In the genomic region with DNA sequence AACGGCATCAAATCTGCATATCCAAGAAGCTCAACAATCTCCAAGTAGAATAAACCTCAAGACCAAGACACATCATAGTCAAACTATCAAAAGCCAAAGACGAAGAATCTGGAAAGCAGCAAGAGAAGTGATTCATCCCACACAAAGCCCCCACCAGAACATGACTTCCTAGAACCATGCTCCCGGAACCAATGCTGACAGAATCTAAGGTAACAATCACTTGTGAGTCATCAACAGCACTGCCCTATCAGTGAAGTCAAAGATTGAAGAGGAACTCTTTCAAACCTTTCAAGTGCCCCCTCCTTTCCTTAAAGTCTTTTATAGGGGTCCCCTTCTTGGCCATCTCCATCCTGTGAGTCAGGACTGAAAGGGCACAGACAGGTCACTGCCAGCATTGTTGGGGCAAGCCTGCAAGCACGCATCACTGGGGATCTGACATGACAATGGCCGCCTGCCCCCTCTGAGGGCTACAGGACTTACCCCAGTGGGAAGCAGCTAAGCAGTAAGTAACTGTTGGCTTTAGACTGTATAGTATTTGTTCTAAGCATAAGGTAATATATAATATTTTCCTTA, we compare ENCODE assay signal across 12 cellular contexts. TPM values are rescaled to one million over a fixed set of nuclear protein-coding genes. Genes with fewer than 3 reads are reported as not detected.
A peak's percentile ranks its signal among the peaks of the same experiment; 100 is the strongest.
DNase-seq lines count a peak whose midpoint lies in the region; ATAC-seq and TF ChIP-seq lines count a peak whose summit lies in the region.
"Had no signal": no experiment of that assay in that cellular context is flagged by ENCODE, and none has a peak within 500 bp of the region (broad histone marks: within the 10 kb centered on the region; RNA-seq: fewer than 3 reads in every experiment).

TSS of gene CCDC70 (plus strand) at position 242 of the 573 bp plus-strand sequence. CDS start 3,443 bp downstream, outside the sequence.

- no peaks in the 10 kb centered on the region for H3K27me3 Mint-ChIP-seq in activated CD8-positive, alpha-beta memory T cell treated with anti-CD3 and anti-CD28 coated beads, Interleukin-2, amount 10 ng/mL, durations not matched to agents 7 days and 5 days

- no peaks in the 10 kb centered on the region for H3K27me3 ChIP-seq in sigmoid colon

- 86 to 89% methylated on average over 5 of the region's 5 CpGs for WGBS in sigmoid colon, 2 donors

- no peak for TF ChIP-seq POLR2A in sigmoid colon (IDR thresholded peaks at IDR 0.05)

- H3K27ac ChIP-seq in sigmoid colon = no peak within 1 kb of the TSS

- no peak within 1 kb of the TSS for H3K27ac Mint-ChIP-seq in activated CD8-positive, alpha-beta memory T cell treated with anti-CD3 and anti-CD28 coated beads, Interleukin-2, amount 10 ng/mL, durations not matched to agents 7 days and 5 days
- H3K27ac Mint-ChIP-seq: activated CD4-positive, alpha-beta T cell treated with anti-CD3 and anti-CD28 coated beads, Interleukin-2, amount 10 ng/mL, durations not matched to agents 24 days and 14 days had no signal

- no peak within 1 kb of the TSS for H3K4me3 ChIP-seq in sigmoid colon

- in situ Hi-C loops in Caki2 (cut with HindIII; ENCODE audit: low pct_unique_long_range_greater_than_20kb, low sequenced_read_pairs) = no loop called here

- no peak for TF ChIP-seq EP300 in sigmoid colon (IDR thresholded peaks at IDR 0.05)

- CTCF ChIA-PET in activated CD8-positive, alpha-beta memory T cell treated with anti-CD3 and anti-CD28 coated beads, Interleukin-2, amount 10 ng/mL, durations not matched to agents 7 days and 5 days (lab: Charles Lee) = interaction anchor here (1.3 kb wide), 1 partner anchor 12 kb away, joined by 3 read pairs; no protein-coding TSS in a partner anchor

- ATAC-seq in activated CD8-positive, alpha-beta memory T cell treated with anti-CD3 and anti-CD28 coated beads, Interleukin-2, amount 10 ng/mL, durations not matched to agents 7 days and 5 days = peak; percentile 86
- no peak for ATAC-seq in GM21619 (IDR thresholded peaks at IDR 0.05; ENCODE audit: unreplicated experiment)
- no peak for ATAC-seq in HG02571 (IDR thresholded peaks at IDR 0.05; ENCODE audit: unreplicated experiment)

- intact Hi-C loops in sigmoid colon (cut with DNase I) = no loop called here

- H3K4me1 Mint-ChIP-seq in activated CD8-positive, alpha-beta memory T cell treated with anti-CD3 and anti-CD28 coated beads, Interleukin-2, amount 10 ng/mL, durations not matched to agents 7 days and 5 days = peaks cover 21% of the 10 kb centered on the region

- DNase-seq in Caki2 (ENCODE audit: low read depth) (peak; percentile 20), HS-5 (ENCODE audit: low read depth) (peak; percentile 15), glomerular visceral epithelial cell (ENCODE audit: extremely low spot score) (peak; percentile 38), sigmoid colon (no peak), COLO668 (lab: John Stamatoyannopoulos, UW; ENCODE audit: unreplicated experiment) (no peak)
- peak; percentile 53 for DNase-seq in activated CD8-positive, alpha-beta memory T cell treated with anti-CD3 and anti-CD28 coated beads, Interleukin-2, amount 10 ng/mL, durations not matched to agents 7 days and 5 days
- DNase-seq: activated CD4-positive, alpha-beta T cell treated with anti-CD3 and anti-CD28 coated beads, Interleukin-2, amount 10 ng/mL, durations not matched to agents 24 days and 14 days; DMS153; MM.1S; NCI-H510A treated with DMSO at 0.1 percent for 48 hours had no signal

- no peaks in the 10 kb centered on the region for H3K9me3 ChIP-seq in sigmoid colon

- no peak within 1 kb of the TSS for H3K4me3 Mint-ChIP-seq in activated CD8-positive, alpha-beta memory T cell treated with anti-CD3 and anti-CD28 coated beads, Interleukin-2, amount 10 ng/mL, durations not matched to agents 7 days and 5 days
- H3K4me3 Mint-ChIP-seq: activated CD4-positive, alpha-beta T cell treated with anti-CD3 and anti-CD28 coated beads, Interleukin-2, amount 10 ng/mL, durations not matched to agents 24 days and 14 days had no signal

- H3K9me3 Mint-ChIP-seq in activated CD8-positive, alpha-beta memory T cell treated with anti-CD3 and anti-CD28 coated beads, Interleukin-2, amount 10 ng/mL, durations not matched to agents 7 days and 5 days (ENCODE audit: low read depth) = no peaks in the 10 kb centered on the region
- H3K9me3 Mint-ChIP-seq: activated CD4-positive, alpha-beta T cell treated with anti-CD3 and anti-CD28 coated beads, Interleukin-2, amount 10 ng/mL, durations not matched to agents 24 days and 14 days had no signal

- TF ChIP-seq CTCF in sigmoid colon (IDR thresholded peaks at IDR 0.05) = no peak

- no peaks in the 10 kb centered on the region for H3K36me3 Mint-ChIP-seq in activated CD8-positive, alpha-beta memory T cell treated with anti-CD3 and anti-CD28 coated beads, Interleukin-2, amount 10 ng/mL, durations not matched to agents 7 days and 5 days

- H3K4me1 ChIP-seq in sigmoid colon = no peaks in the 10 kb centered on the region

- H3K36me3 ChIP-seq in sigmoid colon = no peaks in the 10 kb centered on the region

RNA-seq across cellular contexts. Expression of gene CCDC70, which starts in this region (rescaled TPM):
- total RNA-seq in Caki2 (2014; rRNA removed; shearing (Covaris generic); ENCODE audit: low replicate concordance) = not detected in 2 replicates
- not detected for total RNA-seq in activated CD8-positive, alpha-beta memory T cell treated with anti-CD3 and anti-CD28 coated beads, Interleukin-2, amount 10 ng/mL, durations not matched to agents 7 days and 5 days
- total RNA-seq in sigmoid colon = not detected
- polyA plus RNA-seq in sigmoid colon = not detected
- total RNA-seq: activated CD4-positive, alpha-beta T cell treated with anti-CD3 and anti-CD28 coated beads, Interleukin-2, amount 10 ng/mL, durations not matched to agents 24 days and 14 days had no signal

Comparison
In these comparisons a context has a peak if more than half of its experiments do, and no peak if none do; other contexts are left out.
1. Peak in DNase-seq in Caki2; RNA of the gene not detected or under 1 TPM.
2. Peak in DNase-seq and ATAC-seq in activated CD8-positive, alpha-beta memory T cell treated with anti-CD3 and anti-CD28 coated beads, Interleukin-2, amount 10 ng/mL, durations not matched to agents 7 days and 5 days; RNA of the gene not detected or under 1 TPM.
3. DNase-seq: peak in HS-5 (single experiment) and glomerular visceral epithelial cell (single experiment); none in sigmoid colon (single experiment) and COLO668 (single experiment).